In genomic region chr11:75272391-75272790, GRCh38 we compare ENCODE assay signal across 23 cellular contexts. TPM values are rescaled to one million over a fixed set of nuclear protein-coding genes. Genes with fewer than 3 reads are reported as not detected.
DNase-seq lines count a peak whose midpoint lies in the region; ATAC-seq and TF ChIP-seq lines count a peak whose summit lies in the region.
"Had no signal": no experiment of that assay in that cellular context is flagged by ENCODE, and none has a peak within 500 bp of the region (broad histone marks: within the 10 kb centered on the region; RNA-seq: fewer than 3 reads in every experiment).

No MANE protein-coding gene starts in this region.

- no peak overlapping the region for H3K4ac ChIP-seq in IMR-90 (ENCODE audit: low read depth, low read length)

- H3K4me3 Mint-ChIP-seq in effector memory CD8-positive, alpha-beta T cell, result peak overlapping the region; percentile 44 to 60
- peak overlapping the region; percentile 37 for H3K4me3 Mint-ChIP-seq in stimulated activated effector memory CD8-positive, alpha-beta T cell treated with anti-CD3 and anti-CD28 coated beads, Interleukin-12 subunit alpha, Interleukin-12 subunit beta, amount 100 ng/mL, for 72 hours

- H3K27ac Mint-ChIP-seq in effector memory CD8-positive, alpha-beta T cell, result peak overlapping the region; percentile 93 to 96
- peak overlapping the region; percentile 98 for H3K27ac Mint-ChIP-seq in stimulated activated effector memory CD8-positive, alpha-beta T cell treated with anti-CD3 and anti-CD28 coated beads, Interleukin-12 subunit alpha, Interleukin-12 subunit beta, amount 100 ng/mL, for 72 hours

- H3K9me3 Mint-ChIP-seq in effector memory CD8-positive, alpha-beta T cell, result no peaks in the 10 kb centered on the region
- H3K9me3 Mint-ChIP-seq in stimulated activated effector memory CD8-positive, alpha-beta T cell treated with anti-CD3 and anti-CD28 coated beads, Interleukin-12 subunit alpha, Interleukin-12 subunit beta, amount 100 ng/mL, for 72 hours, result no peaks in the 10 kb centered on the region

- no peak overlapping the region for H2BK15ac ChIP-seq in IMR-90 (ENCODE audit: low read depth, low read length)

- CTCF ChIA-PET in IMR-90 (lab: Yijun Ruan, JAX), result interaction anchor here (2.0 kb wide), 1 partner anchor 8 kb away, joined by 8 read pairs; no protein-coding TSS in a partner anchor

- H3K9me1 ChIP-seq in IMR-90 (ENCODE audit: insufficient read depth, low read length), result no peaks in the 10 kb centered on the region

- ATAC-seq in IMR-90 (ENCODE audit: low read depth) (no peak), GM21737 (IDR thresholded peaks at IDR 0.05; ENCODE audit: unreplicated experiment) (no peak), HG02798 (IDR thresholded peaks at IDR 0.05; ENCODE audit: poor library complexity, unreplicated experiment) (no peak)
- no peak for ATAC-seq in effector memory CD8-positive, alpha-beta T cell (replicated peaks)
- ATAC-seq in stimulated activated effector memory CD8-positive, alpha-beta T cell treated with anti-CD3 and anti-CD28 coated beads, Interleukin-12 subunit alpha, Interleukin-12 subunit beta, amount 100 ng/mL, for 72 hours, result no peak
- ATAC-seq: body of pancreas, pancreas had no signal

- H3K79me1 ChIP-seq in IMR-90 (ENCODE audit: low read depth in 1 of 2, low read length in 2 of 2), result no peaks in the 10 kb centered on the region

- H3K14ac ChIP-seq in IMR-90 (replicated peaks; ENCODE audit: low read depth, low read length), result no peak overlapping the region

- TF ChIP-seq CTCF in left ventricle myocardium inferior (IDR thresholded peaks at IDR 0.05; ENCODE audit: borderline replicate concordance) (no peak), IMR-90 (conservative IDR thresholded peaks at IDR 0.05; ENCODE audit: low read depth, low read length) (no peak)

- in situ Hi-C loops in IMR-90 (cut with MboI; ENCODE audit: low sequenced_read_pairs), result no loop called here

- H3K18ac ChIP-seq in IMR-90 (ENCODE audit: low read depth, low read length), result no peak overlapping the region

- TF ChIP-seq RAD21 in IMR-90 (IDR thresholded peaks at IDR 0.05; ENCODE audit: low read length), result no peak

- H3K36me3 ChIP-seq in left ventricle myocardium inferior (peaks cover 88% of the 10 kb centered on the region), IMR-90 (ENCODE audit: control insufficient read depth, insufficient read depth, low read length) (peaks cover 12% of the 10 kb centered on the region; the same call in 1 of the 2 replicates)
- H3K36me3 ChIP-seq: HAP-1 had no signal

- DNase-seq in cardiac septum (ENCODE audit: low spot score) (peak; percentile 5), left ventricle myocardium inferior (no peak), IMR-90 (no peak)
- DNase-seq in effector memory CD8-positive, alpha-beta T cell, result no peak
- DNase-seq in stimulated activated effector memory CD8-positive, alpha-beta T cell treated with anti-CD3 and anti-CD28 coated beads, Interleukin-12 subunit alpha, Interleukin-12 subunit beta, amount 100 ng/mL, for 72 hours (ENCODE audit: low spot score in 2 of 2), result no peak
- DNase-seq in stimulated activated CD4-positive, alpha-beta T cell treated with anti-CD3 and anti-CD28 coated beads, Interleukin-2, amount 100 ng/mL, for 24 hours, result no peak
- DNase-seq: activated CD4-positive, CD25-positive, alpha-beta regulatory T cell treated with anti-CD3 and anti-CD28 coated beads, Interleukin-2, amount 50 U/mL, for 72 hours; activated CD8-positive, alpha-beta memory T cell treated with anti-CD3 and anti-CD28 coated beads, Interleukin-2, amount 50 U/mL, for 4 hours; activated naive CD4-positive, alpha-beta T cell treated with anti-CD3 and anti-CD28 coated beads, Interleukin-2, amount 50 U/mL, for 16 hours; body of pancreas; KBM-7; NCI-H2029; SJCRH30; stimulated activated CD4-positive, alpha-beta T cell treated with anti-CD3 and anti-CD28 coated beads, Interleukin-2, amount 100 ng/mL, for 48 hours; substantia nigra; T-helper 9 cell had no signal

- no peak overlapping the region for H2BK120ac ChIP-seq in IMR-90 (ENCODE audit: low read depth, low read length)

- H3K36me3 Mint-ChIP-seq in effector memory CD8-positive, alpha-beta T cell (ENCODE audit: insufficient read depth), result peaks cover 11% of the 10 kb centered on the region
- no peaks in the 10 kb centered on the region for H3K36me3 Mint-ChIP-seq in stimulated activated effector memory CD8-positive, alpha-beta T cell treated with anti-CD3 and anti-CD28 coated beads, Interleukin-12 subunit alpha, Interleukin-12 subunit beta, amount 100 ng/mL, for 72 hours

- intact Hi-C loops in cardiac septum (cut with DNase I) (no loop called here), left ventricle myocardium inferior (cut with micrococcal nuclease) (no loop called here), IMR-90 (cut with micrococcal nuclease) (no loop called here)

- dilution Hi-C loops in IMR-90 (cut with HindIII; ENCODE audit: low sequenced_read_pairs, unreplicated experiment), result no loop called here

- H4K8ac ChIP-seq in IMR-90 (ENCODE audit: low read depth in 2 of 2, low read length in 2 of 2), result no peak overlapping the region

- no peak overlapping the region for H4K91ac ChIP-seq in IMR-90 (ENCODE audit: insufficient read depth, low read depth, low read length)

- POLR2A ChIA-PET in IMR-90 (lab: Charles Lee; ENCODE audit: unreplicated experiment), result no interaction called here

- H2AFZ ChIP-seq in IMR-90 (replicated peaks; ENCODE audit: low read length, poor library complexity), result no peak overlapping the region

- H3K9ac ChIP-seq in IMR-90 (ENCODE audit: low read depth, low read length), result no peak overlapping the region

- H4K5ac ChIP-seq in IMR-90 (ENCODE audit: low read depth, low read length), result no peak overlapping the region

- no peak overlapping the region for H2BK5ac ChIP-seq in IMR-90 (ENCODE audit: low read depth, low read length, poor library complexity, severe bottlenecking)

- H3K4me1 Mint-ChIP-seq in effector memory CD8-positive, alpha-beta T cell (ENCODE audit: low read depth in 2 of 2), result peaks cover 37 to 46% of the 10 kb centered on the region in 2 donors
- H3K4me1 Mint-ChIP-seq in stimulated activated effector memory CD8-positive, alpha-beta T cell treated with anti-CD3 and anti-CD28 coated beads, Interleukin-12 subunit alpha, Interleukin-12 subunit beta, amount 100 ng/mL, for 72 hours, result peaks cover 42% of the 10 kb centered on the region

- no TSS peak for BruUV-seq in IMR-90 (replicated peaks; lab: Mats Ljungman, UMichigan)

- peak overlapping the region; percentile 58 for H2AK9ac ChIP-seq in IMR-90 (replicated peaks; ENCODE audit: low read depth, low read length, poor library complexity)

- no peak overlapping the region for H3K27ac ChIP-seq in left ventricle myocardium inferior (replicated peaks)
- H3K27ac ChIP-seq in IMR-90 (ENCODE audit: insufficient read depth, low read length), result no peak overlapping the region
- H3K27ac ChIP-seq: body of pancreas, pancreas, SJCRH30 had no signal

- no peak overlapping the region for H2AK5ac ChIP-seq in IMR-90 (ENCODE audit: low read depth, low read length)

- H3K9me3 ChIP-seq in left ventricle myocardium inferior (replicated peaks) (no peaks in the 10 kb centered on the region), IMR-90 (ENCODE audit: control insufficient read depth, insufficient read depth, low read length) (no peaks in the 10 kb centered on the region)
- H3K9me3 ChIP-seq: body of pancreas, HAP-1, pancreas, SJCRH30 had no signal

- no peak for TF ChIP-seq POLR2A in IMR-90 (IDR thresholded peaks at IDR 0.05; ENCODE audit: low read depth, low read length)

- no peaks in the 10 kb centered on the region; the same call in 1 of the 2 replicates for H4K20me1 ChIP-seq in IMR-90 (ENCODE audit: insufficient read depth, low read length)

- H3K56ac ChIP-seq in IMR-90 (ENCODE audit: extremely low read depth, insufficient read depth, low read length), result no peak overlapping the region

- no peak overlapping the region for H2BK20ac ChIP-seq in IMR-90 (ENCODE audit: low read depth, low read length)

- no peak overlapping the region for H3K4me3 ChIP-seq in left ventricle myocardium inferior
- H3K4me3 ChIP-seq in IMR-90 (ENCODE audit: insufficient read depth, low read depth, low read length), result no peak overlapping the region
- H3K4me3 ChIP-seq: body of pancreas, HAP-1, pancreas, SJCRH30 had no signal

- no peaks in the 10 kb centered on the region for H3K27me3 Mint-ChIP-seq in effector memory CD8-positive, alpha-beta T cell

- no peak overlapping the region for H3K4me2 ChIP-seq in IMR-90 (ENCODE audit: low read depth, low read length)

- H3K23ac ChIP-seq in IMR-90 (ENCODE audit: low read depth, low read length), result no peak overlapping the region

- peaks cover 7% of the 10 kb centered on the region for H3K4me1 ChIP-seq in left ventricle myocardium inferior
- no peaks in the 10 kb centered on the region; the same call in 1 of the 2 replicates for H3K4me1 ChIP-seq in IMR-90 (ENCODE audit: control insufficient read depth, insufficient read depth, low read length)
- H3K4me1 ChIP-seq: body of pancreas, HAP-1, pancreas, SJCRH30 had no signal

- 90% methylated on average over 2 of the region's 5 CpGs; no CpG with 5 or more reads in 1 of the 2 experiments for WGBS in IMR-90 (ENCODE audit: extremely low coverage in 2 of 2, insufficient read length in 1 of 2), 2 experiments

- H3K27me3 ChIP-seq in left ventricle myocardium inferior (ENCODE audit: low read depth) (no peaks in the 10 kb centered on the region), IMR-90 (ENCODE audit: control insufficient read depth, insufficient read depth, low read length) (no peaks in the 10 kb centered on the region; the same call in 1 of the 2 replicates)
- H3K27me3 ChIP-seq: body of pancreas, pancreas, SJCRH30 had no signal

TF ChIP-seq in IMR-90, 13 proteins besides CTCF, POLR2A, EP300 and RAD21 (continues in another document):
- no peak for TF ChIP-seq NFE2L2 (IDR thresholded peaks at IDR 0.05; ENCODE audit: low read depth, low read length)
- TF ChIP-seq MXI1 (IDR thresholded peaks at IDR 0.05; ENCODE audit: borderline replicate concordance, low read depth, low read length), result no peak
- TF ChIP-seq, protein P1, sequence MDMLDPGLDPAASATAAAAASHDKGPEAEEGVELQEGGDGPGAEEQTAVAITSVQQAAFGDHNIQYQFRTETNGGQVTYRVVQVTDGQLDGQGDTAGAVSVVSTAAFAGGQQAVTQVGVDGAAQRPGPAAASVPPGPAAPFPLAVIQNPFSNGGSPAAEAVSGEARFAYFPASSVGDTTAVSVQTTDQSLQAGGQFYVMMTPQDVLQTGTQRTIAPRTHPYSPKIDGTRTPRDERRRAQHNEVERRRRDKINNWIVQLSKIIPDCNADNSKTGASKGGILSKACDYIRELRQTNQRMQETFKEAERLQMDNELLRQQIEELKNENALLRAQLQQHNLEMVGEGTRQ (IDR thresholded peaks at IDR 0.05; ENCODE audit: low read depth, low read length), result no peak
- no peak for TF ChIP-seq FOS (IDR thresholded peaks at IDR 0.05; ENCODE audit: low read depth, low read length)
- TF ChIP-seq CEBPB (IDR thresholded peaks at IDR 0.05; ENCODE audit: low read depth, low read length), result no peak
- TF ChIP-seq MAFK (IDR thresholded peaks at IDR 0.05; ENCODE audit: low read depth, low read length), result no peak

RNA-seq across cellular contexts. Expression of gene TPBGL, which starts 31.8 kb away (rescaled TPM):
- total RNA-seq in cardiac septum, result 0.08 TPM
- 0.16 TPM for total RNA-seq in left ventricle myocardium inferior
- not detected in 2 replicates for total RNA-seq in IMR-90 (2012; rRNA removed)
- not detected in 2 replicates for polyA plus RNA-seq in IMR-90 (2012; rRNA removed)
- polyA plus RNA-seq in IMR-90 (2012; cell fraction: cytosol; rRNA removed), result 0.05 TPM in 1 of 2 replicates, not detected in the other
- polyA plus RNA-seq in IMR-90 (2012; cell fraction: nucleus; rRNA removed; ENCODE audit: low replicate concordance), result not detected in 2 replicates
- total RNA-seq: G401, liver, NCI-H460, SJCRH30 had no signal
